In genomic region chr6:100458841-100459154, GRCh38 we compare ENCODE assay signal across 21 cellular contexts. TPM values are rescaled to one million over a fixed set of nuclear protein-coding genes. Genes with fewer than 3 reads are reported as not detected.
A peak's percentile ranks its signal among the peaks of the same experiment; 100 is the strongest.
DNase-seq lines count a peak whose midpoint lies in the region; ATAC-seq and TF ChIP-seq lines count a peak whose summit lies in the region.
"Had no signal": no experiment of that assay in that cellular context is flagged by ENCODE, and none has a peak within 500 bp of the region (broad histone marks: within the 10 kb centered on the region; RNA-seq: fewer than 3 reads in every experiment).

No MANE protein-coding gene starts in this region.

- H3K9ac ChIP-seq in HUES64 (ENCODE audit: low read depth, low read length) (no peak overlapping the region), endocrine pancreas (ENCODE audit: control insufficient read depth, insufficient read depth, low read length) (peak overlapping the region; percentile 93)

- H3K36me3 ChIP-seq in HUES64 (ENCODE audit: insufficient read depth, low read length), result no peaks in the 10 kb centered on the region
- H3K36me3 ChIP-seq in endocrine pancreas (ENCODE audit: control insufficient read depth, insufficient read depth, low read length), result no peaks in the 10 kb centered on the region
- H3K36me3 ChIP-seq: breast epithelium, esophagus squamous epithelium, gastrocnemius medialis had no signal

- no peaks in the 10 kb centered on the region for H3K27me3 Mint-ChIP-seq in nephron (ENCODE audit: low read depth)
- no peaks in the 10 kb centered on the region for H3K27me3 Mint-ChIP-seq in type B pancreatic cell

- H3K27ac Mint-ChIP-seq in nephron (peak overlapping the region; percentile 97 to 98 (median 97)), type B pancreatic cell (peak overlapping the region; percentile 41)
- H3K27ac Mint-ChIP-seq: CD4-positive, alpha-beta T cell; stimulated activated naive CD8-positive, alpha-beta T cell treated with anti-CD3 and anti-CD28 coated beads, Interleukin-15, Interleukin-2, amounts not matched to agents 100 ng/mL and 50 ng/mL, for 24 hours had no signal

- no peak overlapping the region for H3K27ac ChIP-seq in HUES64 (ENCODE audit: low read depth, low read length)
- H3K27ac ChIP-seq: breast epithelium, esophagus squamous epithelium, gastrocnemius medialis had no signal

- H3K36me3 Mint-ChIP-seq in nephron (ENCODE audit: low read depth) (peaks cover 20% of the 10 kb centered on the region), type B pancreatic cell (no peaks in the 10 kb centered on the region)

- peak overlapping the region; percentile 51 to 80 (median 75) for H3K4me3 Mint-ChIP-seq in nephron
- peak overlapping the region; percentile 77 for H3K4me3 Mint-ChIP-seq in type B pancreatic cell
- H3K4me3 Mint-ChIP-seq: CD4-positive, alpha-beta T cell; stimulated activated naive CD8-positive, alpha-beta T cell treated with anti-CD3 and anti-CD28 coated beads, Interleukin-15, Interleukin-2, amounts not matched to agents 100 ng/mL and 50 ng/mL, for 24 hours had no signal

- 5% methylated on average over 4 of the region's 5 CpGs for WGBS in HUES64

- H3K27me3 ChIP-seq in HUES64 (ENCODE audit: insufficient read depth, low read length), result peaks cover 100% of the 10 kb centered on the region
- no peaks in the 10 kb centered on the region for H3K27me3 ChIP-seq in endocrine pancreas (ENCODE audit: control insufficient read depth, insufficient read depth, low read length)

- ATAC-seq in GM21717 (IDR thresholded peaks at IDR 0.05; ENCODE audit: unreplicated experiment), result no peak
- no peak for ATAC-seq in HG03025 (IDR thresholded peaks at IDR 0.05; ENCODE audit: low FRiP score, unreplicated experiment)
- ATAC-seq: activated CD4-positive, CD25-positive, alpha-beta regulatory T cell treated with anti-CD3 and anti-CD28 coated beads, Interleukin-2, amount 50 U/mL, for 24 hours; gastrocnemius medialis; right cardiac atrium had no signal

- peaks cover 30% of the 10 kb centered on the region for H3K4me1 Mint-ChIP-seq in nephron
- peaks cover 17% of the 10 kb centered on the region for H3K4me1 Mint-ChIP-seq in type B pancreatic cell (ENCODE audit: unreplicated experiment)

- H3K4me3 ChIP-seq in HUES64 (ENCODE audit: low read length) (peak overlapping the region; percentile 38), endocrine pancreas (ENCODE audit: control insufficient read depth, insufficient read depth, low read length) (peak overlapping the region; percentile 95)
- H3K4me3 ChIP-seq: esophagus squamous epithelium had no signal

- DNase-seq in type B pancreatic cell (ENCODE audit: extremely low spot score, unreplicated experiment), result no peak
- DNase-seq in NK-92 (lab: John Stamatoyannopoulos, UW; ENCODE audit: unreplicated experiment), result no peak
- DNase-seq: amniotic stem cell; CD4-positive, alpha-beta T cell; effector memory CD4-positive, alpha-beta T cell; esophagus squamous epithelium; gastrocnemius medialis; Karpas-422; NCI-H1694 treated with DMSO at 0.1 percent for 48 hours; NCI-H2171; NCI-H524; right cardiac atrium; stimulated activated CD4-positive, alpha-beta T cell treated with anti-CD3 and anti-CD28 coated beads, Interleukin-15, amount 100 ng/mL, for 24 hours had no signal

- TF ChIP-seq CTCF in nephron (IDR thresholded peaks at IDR 0.05; ENCODE audit: unreplicated experiment in 3 of 3) (no peak), type B pancreatic cell (conservative IDR thresholded peaks at IDR 0.05) (no peak)

- no peaks in the 10 kb centered on the region for H3K9me3 ChIP-seq in HUES64 (ENCODE audit: insufficient read depth, low read depth, low read length)
- H3K9me3 ChIP-seq in endocrine pancreas (ENCODE audit: control insufficient read depth, low read length), result no peaks in the 10 kb centered on the region
- H3K9me3 ChIP-seq: breast epithelium, gastrocnemius medialis had no signal

- H3K9me3 Mint-ChIP-seq in nephron (no peaks in the 10 kb centered on the region), type B pancreatic cell (no peaks in the 10 kb centered on the region)

- peaks cover 56% of the 10 kb centered on the region for H3K4me1 ChIP-seq in HUES64 (ENCODE audit: insufficient read depth, low read length)
- H3K4me1 ChIP-seq in endocrine pancreas (ENCODE audit: control insufficient read depth, insufficient read depth, low read length), result peaks cover 8% of the 10 kb centered on the region
- H3K4me1 ChIP-seq: breast epithelium had no signal

RNA-seq across cellular contexts. Expression of gene SIM1, which starts 5.9 kb away (rescaled TPM):
- polyA plus RNA-seq in HUES64 (2013, experiment 1 of 2), result 0.30 TPM
- polyA plus RNA-seq in HUES64 (2013, experiment 2 of 2), result 0.06 TPM
- 6.3 and 7.1 TPM in 2 replicates for total RNA-seq in type B pancreatic cell (ENCODE audit: low replicate concordance)
- total RNA-seq: CD4-positive, alpha-beta T cell; right cardiac atrium had no signal
- polyA plus RNA-seq: right cardiac atrium had no signal
